ENCODE assay signal across 7 cellular contexts in genomic region chrX:1337144-1337779, GRCh38. TPM values are rescaled to one million over a fixed set of nuclear protein-coding genes. Genes with fewer than 3 reads are reported as not detected.
DNase-seq lines count a peak whose midpoint lies in the region; ATAC-seq and TF ChIP-seq lines count a peak whose summit lies in the region.
"Not testable (repeated sequence)": the region's sequence is repeated elsewhere in the genome, so short reads cannot be mapped to it uniquely, and the experiment has no call there.

No MANE protein-coding gene starts in this region.

- H3K27me3 Mint-ChIP-seq in IgD-negative memory B cell: peaks cover 19% of the 10 kb centered on the region
- peaks cover 15% of the 10 kb centered on the region for H3K27me3 Mint-ChIP-seq in activated CD8-positive, alpha-beta T cell treated with anti-CD3 and anti-CD28 coated beads for 36 hours

- H3K36me3 ChIP-seq in colonic mucosa; psoas muscle (ENCODE audit: insufficient read depth in 1 of 2, low read depth in 1 of 2): not testable (repeated sequence)

- not testable (repeated sequence) for H3K4me1 ChIP-seq in colonic mucosa, psoas muscle

- not testable (repeated sequence) for H3K9me3 ChIP-seq in colonic mucosa
- H3K9me3 ChIP-seq in psoas muscle: peaks cover 11% of the 10 kb centered on the region

- H3K9ac ChIP-seq in colonic mucosa (ENCODE audit: low read depth in 2 of 2, low read length in 2 of 2): peak overlapping the region; percentile 26 to 73

- H3K4me3 ChIP-seq in GM12875 (ENCODE audit: low read depth, low read length) (peak overlapping the region; percentile 51), colonic mucosa (peak overlapping the region; percentile 37), psoas muscle (peak overlapping the region; percentile 63)

- peak overlapping the region in 1 of 3 donors; percentile 84 for H3K27ac Mint-ChIP-seq in IgD-negative memory B cell
- not testable (repeated sequence) for H3K27ac Mint-ChIP-seq in activated CD8-positive, alpha-beta T cell treated with anti-CD3 and anti-CD28 coated beads for 36 hours

- H3K4me3 Mint-ChIP-seq in IgD-negative memory B cell: peak overlapping the region; percentile 73 to 91 (median 83)
- H3K4me3 Mint-ChIP-seq in activated CD8-positive, alpha-beta T cell treated with anti-CD3 and anti-CD28 coated beads for 36 hours: peak overlapping the region; percentile 71

- 57 to 80% (median 73%) methylated on average over 11 to 13 of the region's 13 CpGs for WGBS in psoas muscle, 3 donors

- ATAC-seq in GM21717 (IDR thresholded peaks at IDR 0.05; ENCODE audit: unreplicated experiment) (peak; percentile 20), left colon (peak; percentile 11)
- peak; percentile 17 for ATAC-seq in activated CD8-positive, alpha-beta T cell treated with anti-CD3 and anti-CD28 coated beads for 36 hours
- ATAC-seq in psoas muscle: not testable (repeated sequence)

- H3K4me1 Mint-ChIP-seq in IgD-negative memory B cell: peaks cover 4 to 16% (median 7%) of the 10 kb centered on the region in 3 donors
- peaks cover 13% of the 10 kb centered on the region for H3K4me1 Mint-ChIP-seq in activated CD8-positive, alpha-beta T cell treated with anti-CD3 and anti-CD28 coated beads for 36 hours (ENCODE audit: low read depth)

- H3K27me3 ChIP-seq in colonic mucosa; psoas muscle (ENCODE audit: insufficient read depth in 3 of 3, low read length in 2 of 3): not testable (repeated sequence)

- H3K9me3 Mint-ChIP-seq in IgD-negative memory B cell; activated CD8-positive, alpha-beta T cell treated with anti-CD3 and anti-CD28 coated beads for 36 hours: not testable (repeated sequence)

- not testable (repeated sequence) for H3K36me3 Mint-ChIP-seq in IgD-negative memory B cell; activated CD8-positive, alpha-beta T cell treated with anti-CD3 and anti-CD28 coated beads for 36 hours (ENCODE audit: low read depth)

- intact Hi-C loops in activated CD8-positive, alpha-beta T cell treated with anti-CD3 and anti-CD28 coated beads for 36 hours (cut with micrococcal nuclease); colonic mucosa (cut with DNase I); left colon (cut with DNase I, micrococcal nuclease); psoas muscle (cut with DNase I): not testable (repeated sequence)

- POLR2A ChIA-PET in activated CD8-positive, alpha-beta T cell treated with anti-CD3 and anti-CD28 coated beads for 36 hours (lab: Charles Lee): not testable (repeated sequence)

- TF ChIP-seq CTCF in GM12875 (IDR thresholded peaks at IDR 0.05; ENCODE audit: borderline replicate concordance, insufficient read depth, low read depth, low read length); activated CD8-positive, alpha-beta T cell treated with anti-CD3 and anti-CD28 coated beads for 36 hours (IDR thresholded peaks at IDR 0.05); colonic mucosa (IDR thresholded peaks at IDR 0.05); psoas muscle (IDR thresholded peaks at IDR 0.05): not testable (repeated sequence)

- peak; percentile 16 for DNase-seq in activated CD8-positive, alpha-beta T cell treated with anti-CD3 and anti-CD28 coated beads for 36 hours
- DNase-seq in colonic mucosa, left colon: not testable (repeated sequence)
- peak in 1 of 2 donors; percentile 27 for DNase-seq in psoas muscle

- CTCF ChIA-PET in activated CD8-positive, alpha-beta T cell treated with anti-CD3 and anti-CD28 coated beads for 36 hours (lab: Charles Lee): not testable (repeated sequence)

- peak overlapping the region; percentile 54 for H3K27ac ChIP-seq in colonic mucosa
- H3K27ac ChIP-seq in psoas muscle: not testable (repeated sequence)

RNA-seq across cellular contexts. Expression of gene IL3RA, which starts 0.7 kb away (rescaled TPM):
- 0.66 TPM for polyA plus RNA-seq in IgD-negative memory B cell
- not detected for total RNA-seq in activated CD8-positive, alpha-beta T cell treated with anti-CD3 and anti-CD28 coated beads for 36 hours
- total RNA-seq in colonic mucosa: 1 to 10 TPM; 2.1 to 6.7 TPM
- total RNA-seq in left colon: 1 to 10 TPM; 3.9 to 9.4 TPM
- total RNA-seq in psoas muscle: 1 to 10 TPM; 1.5 to 8.3 (median 4.6) TPM
- 1 to 10 TPM; 3.4 to 7.0 (median 4.6) TPM for polyA plus RNA-seq in psoas muscle

RNA-seq across cellular contexts. Expression of gene SLC25A6, which starts 54.7 kb away (rescaled TPM):
- polyA plus RNA-seq in IgD-negative memory B cell: 881 TPM
- total RNA-seq in activated CD8-positive, alpha-beta T cell treated with anti-CD3 and anti-CD28 coated beads for 36 hours: 100 to 1,000 TPM; 460 to 476 TPM
- 100 to 1,000 TPM; 419 to 474 TPM for total RNA-seq in colonic mucosa
- 100 to 1,000 TPM; 452 to 482 TPM for total RNA-seq in left colon
- 10 to 100 TPM; 73.9 to 92.4 (median 81.5) TPM for total RNA-seq in psoas muscle
- 100 to 1,000 TPM in 1 of 3 donors, 10 to 100 TPM in 2; 48.4 to 189 (median 97.1) TPM for polyA plus RNA-seq in psoas muscle

Comparison
In these comparisons a context has a peak if more than half of its experiments do, and no peak if none do; other contexts are left out.
1. RNA of gene SLC25A6, which starts 54.7 kb away (total RNA-seq): 452 to 482 TPM in left colon, 460 to 476 TPM in activated CD8-positive, alpha-beta T cell treated with anti-CD3 and anti-CD28 coated beads for 36 hours and 419 to 474 TPM in colonic mucosa; 73.9 to 92.4 TPM in psoas muscle; every median in the first group is over 4 times any median in the second.
2. Peak in every context shown above with its lines, with median percentiles within 50 percentile points of each other: H3K4me3 ChIP-seq.